1 cellular context compared by ENCODE assay signal in the genomic region with DNA sequence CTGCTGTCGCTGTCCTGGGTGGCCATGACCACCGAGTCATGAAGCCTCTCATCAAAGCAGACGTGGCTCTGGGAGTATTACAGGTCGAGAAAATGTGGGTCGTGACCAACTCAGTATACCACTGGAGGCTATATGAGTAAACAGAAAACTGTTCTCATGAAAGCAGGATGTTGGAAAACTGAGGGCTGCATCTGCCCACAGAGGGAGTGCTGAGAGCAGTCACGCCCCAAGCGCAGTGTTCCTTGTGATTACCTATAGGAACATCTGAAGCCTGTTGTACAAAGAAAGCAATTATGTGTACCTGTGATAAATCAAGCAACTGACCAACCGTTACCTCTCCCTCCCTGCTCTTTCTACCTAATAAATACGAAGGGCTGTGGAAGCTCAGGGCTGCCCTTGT.
A peak's percentile ranks its signal among the peaks of the same experiment; 100 is the strongest.
TF ChIP-seq lines count a peak whose summit lies in the region.

No MANE protein-coding gene starts in this region.

TF ChIP-seq in HepG2, 621 proteins besides CTCF, POLR2A, EP300 and RAD21:
- TF ChIP-seq ZNF629 (CRISPR knock-in tag; conservative IDR thresholded peaks at IDR 0.05), result peak; percentile 49; the same call in 1 of the 2 replicates
- TF ChIP-seq PHF8 (CRISPR knock-in tag; IDR thresholded peaks at IDR 0.05), result 0 out of 2 replicates have a peak, but pooled peaks have one; percentile 10
- 0 out of 2 replicates have a peak, but pooled peaks have one; percentile 28 for TF ChIP-seq ERF (CRISPR knock-in tag; IDR thresholded peaks at IDR 0.05)
